8 cellular contexts compared by ENCODE assay signal in genomic region chr9:129175515-129175824, GRCh38. TPM values are rescaled to one million over a fixed set of nuclear protein-coding genes. Genes with fewer than 3 reads are reported as not detected.
DNase-seq lines count a peak whose midpoint lies in the region; ATAC-seq and TF ChIP-seq lines count a peak whose summit lies in the region.

No MANE protein-coding gene starts in this region.

- peak overlapping the region; percentile 91 for H3K4me3 Mint-ChIP-seq in T-helper 17 cell

- H3K36me3 Mint-ChIP-seq in T-helper 17 cell (ENCODE audit: low read depth): no peaks in the 10 kb centered on the region

- peak overlapping the region; percentile 84 for H3K4me3 ChIP-seq in GM12865 (ENCODE audit: low read depth, low read length)
- peak overlapping the region; percentile 87 for H3K4me3 ChIP-seq in fibroblast of the aortic adventitia (ENCODE audit: low read depth, low read length)
- peak overlapping the region; percentile 63 to 86 (median 74) for H3K4me3 ChIP-seq in gastrocnemius medialis

- ATAC-seq in T-helper 17 cell (no peak), gastrocnemius medialis (no peak), GM21723 (IDR thresholded peaks at IDR 0.05; ENCODE audit: unreplicated experiment) (no peak)

- TF ChIP-seq CTCF in GM12865 (IDR thresholded peaks at IDR 0.05; ENCODE audit: insufficient read depth, low read depth, low read length, missing control alignments) (no peak), fibroblast of the aortic adventitia (IDR thresholded peaks at IDR 0.05; ENCODE audit: insufficient read depth, low read length) (no peak), gastrocnemius medialis (IDR thresholded peaks at IDR 0.05 in 4 of 5, conservative IDR thresholded peaks at IDR 0.05 in 1 of 5) (no peak)

- no peaks in the 10 kb centered on the region for H3K36me3 ChIP-seq in gastrocnemius medialis

- H3K4me1 Mint-ChIP-seq in T-helper 17 cell: peaks cover 8% of the 10 kb centered on the region

- peak overlapping the region; percentile 14 for H3K27ac Mint-ChIP-seq in T-helper 17 cell

- intact Hi-C loops in gastrocnemius medialis (cut with DNase I; ENCODE audit: low total_unique reads): loop anchor here (2.0 to 5.0 kb wide), 6 partner anchors 33 to 452 kb away; partner anchors contain the start of gene NTMT1

- H3K27ac ChIP-seq in gastrocnemius medialis: peak overlapping the region; percentile 85 to 93 (median 87)

- TF ChIP-seq POLR2A in gastrocnemius medialis (IDR thresholded peaks at IDR 0.05): no peak

- in situ Hi-C loops in gastrocnemius medialis (cut with MboI; ENCODE audit: low sequenced_read_pairs in 4 of 4): no loop called here

- peaks cover 7% of the 10 kb centered on the region for H3K27me3 Mint-ChIP-seq in T-helper 17 cell

- no peaks in the 10 kb centered on the region for H3K9me3 ChIP-seq in T-helper 17 cell (ENCODE audit: control insufficient read depth, low read length, poor library complexity, severe bottlenecking)
- H3K9me3 ChIP-seq in gastrocnemius medialis: no peaks in the 10 kb centered on the region

- DNase-seq in GM12865 (ENCODE audit: low read depth) (no peak), T-helper 17 cell (no peak), fibroblast of the aortic adventitia (ENCODE audit: low read depth) (no peak), gastrocnemius medialis (no peak), DMS 273 (lab: John Stamatoyannopoulos, UW; ENCODE audit: unreplicated experiment) (no peak), NCI-H2196 treated with DMSO at 0.1 percent for 48 hours (lab: John Stamatoyannopoulos, UW; ENCODE audit: unreplicated experiment) (no peak)
- DNase-seq in activated CD4-positive, alpha-beta T cell treated with anti-CD3 and anti-CD28 coated beads for 1 hour: no peak

- H3K4me1 ChIP-seq in gastrocnemius medialis: peaks cover 9 to 24% of the 10 kb centered on the region in 2 donors

- peaks cover 0 to 5% (median 5%) of the 10 kb centered on the region in 3 donors for H3K27me3 ChIP-seq in gastrocnemius medialis

RNA-seq across cellular contexts. Expression of gene IER5L, which starts 2.6 kb away (rescaled TPM):
- total RNA-seq in T-helper 17 cell (1 to 10 TPM; 2.4 to 3.1 TPM), fibroblast of the aortic adventitia (ENCODE audit: low replicate concordance) (28.0 and 42.0 TPM in 2 replicates), gastrocnemius medialis (1 to 10 TPM in 3 of 4 donors, under 1 TPM in 1; 0.92 to 3.4 (median 2.9) TPM)
